1 cellular context compared by ENCODE assay signal in genomic region chr5:55934117-55934613, GRCh38.
TF ChIP-seq lines count a peak whose summit lies in the region.

No MANE protein-coding gene starts in this region.

TF ChIP-seq in HepG2, 621 proteins besides CTCF, POLR2A, EP300 and RAD21 (continued from another document and continues in another):
- TF ChIP-seq ZBTB40 (IDR thresholded peaks at IDR 0.05) (no peak), ZBTB40 (CRISPR knock-in tag; IDR thresholded peaks at IDR 0.05) (peak; percentile 81; the same call in 1 of the 2 replicates), ESRRA (CRISPR knock-in tag; IDR thresholded peaks at IDR 0.05; ENCODE audit: low read depth) (peak; percentile 85), ZNF138 (CRISPR knock-in tag; IDR thresholded peaks at IDR 0.05; ENCODE audit: low read depth) (no peak), NFAT5 (CRISPR knock-in tag; IDR thresholded peaks at IDR 0.05) (no peak), ZKSCAN8 (CRISPR knock-in tag; IDR thresholded peaks at IDR 0.05; ENCODE audit: borderline replicate concordance) (peak; percentile 81), GATAD2A (CRISPR knock-in tag; IDR thresholded peaks at IDR 0.05) (peak; percentile 98), REL (CRISPR knock-in tag; conservative IDR thresholded peaks at IDR 0.05) (no peak), NCOA5 (CRISPR knock-in tag; IDR thresholded peaks at IDR 0.05) (no peak), ZNF230 (CRISPR knock-in tag; IDR thresholded peaks at IDR 0.05) (no peak), NR2F1 (CRISPR knock-in tag; IDR thresholded peaks at IDR 0.05) (peak; percentile 93 to 99), ZNF274 (CRISPR knock-in tag; IDR thresholded peaks at IDR 0.05) (no peak), ZNF883 (CRISPR knock-in tag; IDR thresholded peaks at IDR 0.05; ENCODE audit: not compliant biosample characterization) (no peak), ZNF20 (CRISPR knock-in tag; IDR thresholded peaks at IDR 0.05) (no peak), SRF (IDR thresholded peaks at IDR 0.05; ENCODE audit: low read depth, low read length) (peak; percentile 46; the same call in 1 of the 2 replicates), SETDB1 (CRISPR knock-in tag; IDR thresholded peaks at IDR 0.05; ENCODE audit: borderline replicate concordance) (no peak), ARID2 (CRISPR knock-in tag; IDR thresholded peaks at IDR 0.05; ENCODE audit: borderline replicate concordance) (peak; percentile 94), DRAP1 (CRISPR knock-in tag; IDR thresholded peaks at IDR 0.05) (no peak), HNF4A (CRISPR knock-in tag; IDR thresholded peaks at IDR 0.05) (peak; percentile 98), MXD3 (CRISPR knock-in tag; IDR thresholded peaks at IDR 0.05) (no peak), KDM5B (CRISPR knock-in tag; IDR thresholded peaks at IDR 0.05; ENCODE audit: borderline replicate concordance) (no peak), TBX2 (CRISPR knock-in tag; IDR thresholded peaks at IDR 0.05; ENCODE audit: borderline replicate concordance) (peak; percentile 99), TRIM24 (CRISPR knock-in tag; IDR thresholded peaks at IDR 0.05) (peak; percentile 77; the same call in 1 of the 2 replicates), EEA1 (CRISPR knock-in tag; IDR thresholded peaks at IDR 0.05; ENCODE audit: borderline replicate concordance) (no peak), UBTF (CRISPR knock-in tag; IDR thresholded peaks at IDR 0.05) (peak; percentile 31; the same call in 1 of the 2 replicates), KMT2A (CRISPR knock-in tag; IDR thresholded peaks at IDR 0.05) (peak; percentile 55; the same call in 1 of the 2 replicates), FOXA3 (CRISPR knock-in tag; IDR thresholded peaks at IDR 0.05) (peak; percentile 99), ZNF674 (CRISPR knock-in tag; IDR thresholded peaks at IDR 0.05; ENCODE audit: low read depth) (no peak), KLF11 (CRISPR knock-in tag; IDR thresholded peaks at IDR 0.05) (peak; percentile 55; the same call in 1 of the 2 replicates), ZNF18 (CRISPR knock-in tag; IDR thresholded peaks at IDR 0.05; ENCODE audit: insufficient replicate concordance) (peak; percentile 57), JDP2 (CRISPR knock-in tag; IDR thresholded peaks at IDR 0.05; ENCODE audit: borderline replicate concordance) (peak; percentile 88; the same call in 1 of the 2 replicates), DR1 (CRISPR knock-in tag; IDR thresholded peaks at IDR 0.05) (no peak; the same call in 1 of the 2 replicates), PCBP2 (optimal IDR thresholded peaks at IDR 0.05; ENCODE audit: low read depth, low read length, poor library complexity, severe bottlenecking) (no peak)
- TF ChIP-seq, protein P1, sequence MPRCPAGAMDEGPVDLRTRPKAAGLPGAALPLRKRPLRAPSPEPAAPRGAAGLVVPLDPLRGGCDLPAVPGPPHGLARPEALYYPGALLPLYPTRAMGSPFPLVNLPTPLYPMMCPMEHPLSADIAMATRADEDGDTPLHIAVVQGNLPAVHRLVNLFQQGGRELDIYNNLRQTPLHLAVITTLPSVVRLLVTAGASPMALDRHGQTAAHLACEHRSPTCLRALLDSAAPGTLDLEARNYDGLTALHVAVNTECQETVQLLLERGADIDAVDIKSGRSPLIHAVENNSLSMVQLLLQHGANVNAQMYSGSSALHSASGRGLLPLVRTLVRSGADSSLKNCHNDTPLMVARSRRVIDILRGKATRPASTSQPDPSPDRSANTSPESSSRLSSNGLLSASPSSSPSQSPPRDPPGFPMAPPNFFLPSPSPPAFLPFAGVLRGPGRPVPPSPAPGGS (CRISPR knock-in tag; IDR thresholded peaks at IDR 0.05) = peak; percentile 54; the same call in 1 of the 2 replicates
